In the genomic region with DNA sequence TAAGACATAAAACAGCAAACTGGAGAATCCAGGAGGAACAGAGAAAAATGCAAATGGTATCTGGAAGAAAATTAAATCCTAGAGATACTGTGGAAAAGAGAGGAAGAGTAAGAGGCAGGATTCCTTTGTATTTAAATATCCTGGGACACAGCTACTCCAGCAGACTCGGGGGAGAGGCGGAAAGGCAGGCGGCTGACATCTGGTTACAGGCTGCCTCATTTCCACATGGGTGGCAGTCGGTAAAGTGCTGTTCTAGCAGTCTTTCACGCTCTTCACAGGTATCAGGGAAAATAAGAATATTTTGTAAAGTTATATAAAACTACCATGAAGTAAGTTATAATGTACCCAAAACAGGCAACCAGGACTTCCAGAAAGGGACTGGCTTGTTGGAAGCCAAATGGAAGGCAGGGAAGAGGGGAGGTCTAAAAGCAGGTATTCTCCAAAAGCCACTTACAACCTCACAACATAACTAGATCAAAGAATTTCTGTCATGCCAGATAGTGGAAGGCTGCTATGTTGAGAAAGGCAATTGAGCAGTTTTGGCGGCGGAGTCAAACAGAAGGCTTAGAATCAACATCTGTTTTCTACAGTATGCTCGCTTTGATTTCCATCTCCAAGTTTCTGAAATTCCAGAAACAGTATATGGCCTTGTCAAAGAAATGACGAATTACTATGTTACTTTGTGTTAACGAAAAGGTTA, we compare ENCODE assay signal across 10 cellular contexts. TPM values are rescaled to one million over a fixed set of nuclear protein-coding genes. Genes with fewer than 3 reads are reported as not detected.
DNase-seq lines count a peak whose midpoint lies in the region; ATAC-seq, FAIRE-seq and TF ChIP-seq lines count a peak whose summit lies in the region.
"Had no signal": no experiment of that assay in that cellular context is flagged by ENCODE, and none has a peak within 500 bp of the region (broad histone marks: within the 10 kb centered on the region; RNA-seq: fewer than 3 reads in every experiment).

No MANE protein-coding gene starts in this region.

- H3K27me3 Mint-ChIP-seq in Caco-2 (ENCODE audit: insufficient read depth, unreplicated experiment): no peaks in the 10 kb centered on the region

- peak overlapping the region; percentile 98 for H3K4me3 Mint-ChIP-seq in Caco-2 (ENCODE audit: unreplicated experiment)

- H3K27me3 ChIP-seq in Caco-2 (replicated peaks; ENCODE audit: control insufficient read depth, insufficient read depth, low read length) (no peaks in the 10 kb centered on the region), pancreas (no peaks in the 10 kb centered on the region)

- 17 to 23% methylated on average over 10 of the region's 10 CpGs for WGBS in pancreas, 2 donors

- peak overlapping the region; percentile 58 for H3K27ac Mint-ChIP-seq in Caco-2 (ENCODE audit: unreplicated experiment)

- H3K36me3 Mint-ChIP-seq in Caco-2 (ENCODE audit: insufficient read depth, unreplicated experiment): peaks cover 43% of the 10 kb centered on the region

- no peaks in the 10 kb centered on the region for H3K9me3 Mint-ChIP-seq in Caco-2 (ENCODE audit: unreplicated experiment)

- BruUV-seq in Caco-2 (replicated peaks; lab: Mats Ljungman, UMichigan): TSS peak; percentile 12

- peak overlapping the region; percentile 92 to 93 (median 92) for H3K27ac ChIP-seq in pancreas

- no peak for TF ChIP-seq CTCF in Caco-2 (IDR thresholded peaks at IDR 0.05; ENCODE audit: insufficient read depth in 1 of 2, low read depth in 1 of 2, low read length in 1 of 2, severe bottlenecking in 1 of 2, unreplicated experiment in 1 of 2)
- no peak for TF ChIP-seq CTCF in pancreas (IDR thresholded peaks at IDR 0.05)

- H3K4me3 ChIP-seq in Caco-2 (ENCODE audit: low read depth, low read length): peak overlapping the region; percentile 86
- H3K4me3 ChIP-seq in pancreas: peak overlapping the region; percentile 39 to 88 (median 78)

- peaks cover 25% of the 10 kb centered on the region for H3K4me1 Mint-ChIP-seq in Caco-2 (ENCODE audit: low read depth, unreplicated experiment)

- intact Hi-C loops in Caco-2 (cut with micrococcal nuclease; ENCODE audit: unreplicated experiment): loop anchor here (1.0 to 5.0 kb wide), 4 partner anchors 49 to 287 kb away; partner anchors contain the start of gene FAM13A
- intact Hi-C loops in pancreas (cut with DNase I): no loop called here

- H3K36me3 ChIP-seq in Caco-2 (ENCODE audit: control insufficient read depth, insufficient read depth, low read length) (peaks cover 1% of the 10 kb centered on the region; the same call in 1 of the 2 replicates), pancreas (no peaks in the 10 kb centered on the region)

- H3K9me3 ChIP-seq in Caco-2 (no peaks in the 10 kb centered on the region; the same call in 1 of the 2 replicates), pancreas (no peaks in the 10 kb centered on the region)

- no peak for DNase-seq in Caco-2
- peak; percentile 5 for DNase-seq in RPMI8226
- DNase-seq in fibroblast of peridontal ligament (ENCODE audit: extremely low read depth): peak; percentile 26
- DNase-seq in pancreas: peak in 4 of 6 donors; percentile 28 to 57 (median 42)
- no peak for DNase-seq in NAMALWA (ENCODE audit: low spot score)
- DNase-seq in activated gamma-delta T cell (lab: John Stamatoyannopoulos, UW): no peak
- no peak for DNase-seq in 8988T
- DNase-seq: Karpas-422 had no signal

- CTCF ChIA-PET in Caco-2 (lab: Charles Lee): no interaction called here

- POLR2A ChIA-PET in Caco-2 (lab: Charles Lee): no interaction called here

- peak in 3 of 4 donors; percentile 13 to 20 (median 20) for ATAC-seq in pancreas
- no peak for ATAC-seq in HG03196 (IDR thresholded peaks at IDR 0.05; ENCODE audit: unreplicated experiment)

- peaks cover 11% of the 10 kb centered on the region; the same call in 1 of the 2 replicates for H3K4me1 ChIP-seq in Caco-2
- H3K4me1 ChIP-seq in pancreas: peaks cover 0 to 9% (median 5%) of the 10 kb centered on the region in 3 donors

- no peak for FAIRE-seq in pancreas (lab: Jason Lieb, UNC)
- FAIRE-seq: small intestine had no signal

RNA-seq across cellular contexts. Expression of gene TIGD2, which starts 1.3 kb away (rescaled TPM):
- total RNA-seq in Caco-2 (2022): 25.4 and 26.1 TPM in 2 replicates
- total RNA-seq in pancreas: 1 to 10 TPM; 2.7 to 4.7 (median 2.9) TPM
- 1 to 10 TPM; 1.7 to 2.4 TPM for polyA plus RNA-seq in pancreas

RNA-seq across cellular contexts. Expression of gene FAM13A, which starts 53.0 kb away (rescaled TPM):
- 10.3 and 11.0 TPM in 2 replicates for total RNA-seq in Caco-2 (2022)
- 10 to 100 TPM; 31.4 to 56.4 (median 45.2) TPM for total RNA-seq in pancreas
- polyA plus RNA-seq in pancreas: 10 to 100 TPM; 15.7 to 16.3 TPM

Comparison
In these comparisons a context has a peak if more than half of its experiments do, and no peak if none do; other contexts are left out.
1. DNase-seq: peak in RPMI8226 (single experiment), fibroblast of peridontal ligament (single experiment) and pancreas (4 of 6); none in Caco-2 (0 of 2), NAMALWA (single experiment), activated gamma-delta T cell (single experiment) and 8988T (single experiment).